8 cellular contexts compared by ENCODE assay signal in genomic region chr4:25030283-25031076, GRCh38. TPM values are rescaled to one million over a fixed set of nuclear protein-coding genes. Genes with fewer than 3 reads are reported as not detected.
DNase-seq lines count a peak whose midpoint lies in the region; ATAC-seq and TF ChIP-seq lines count a peak whose summit lies in the region.

LGI2 (minus strand) TSS chr4:25030946; CDS start chr4:25030693, 253 bp downstream.

- no peaks in the 10 kb centered on the region for H3K36me3 ChIP-seq in BE2C
- H3K36me3 ChIP-seq in right lobe of liver, result no peaks in the 10 kb centered on the region
- no peaks in the 10 kb centered on the region for H3K36me3 ChIP-seq in suprapubic skin

- H3K4me1 ChIP-seq in BE2C (no peaks in the 10 kb centered on the region), right lobe of liver (peaks cover 0 to 4% (median 0%) of the 10 kb centered on the region in 4 donors), suprapubic skin (peaks cover 19% of the 10 kb centered on the region)

- H3K4me3 ChIP-seq in BE2C (ENCODE audit: low read depth, low read length), result peak within 1 kb of the TSS; percentile 38; the same call in 1 of the 2 replicates
- H3K4me3 ChIP-seq in right lobe of liver, result peak within 1 kb of the TSS; percentile 11 to 44 (median 12)
- H3K4me3 ChIP-seq in suprapubic skin, result peak within 1 kb of the TSS; percentile 64

- DNase-seq in BE2C (peak; percentile 48), HuH-7 (ENCODE audit: low spot score) (peak; percentile 72), cerebellum (ENCODE audit: low spot score) (peak; percentile 44), right lobe of liver (peak in 2 of 3 donors; percentile 36 to 46), suprapubic skin (ENCODE audit: low spot score in 2 of 2) (no peak), middle frontal gyrus (ENCODE audit: extremely low spot score, low spot score) (no peak), NCI-H128 (lab: John Stamatoyannopoulos, UW; ENCODE audit: unreplicated experiment) (no peak)

- H3K27ac ChIP-seq in right lobe of liver (no peak within 1 kb of the TSS), suprapubic skin (no peak within 1 kb of the TSS)

- H3K27me3 ChIP-seq in BE2C (peaks cover 47% of the 10 kb centered on the region), right lobe of liver (no peaks in the 10 kb centered on the region), suprapubic skin (peaks cover 12% of the 10 kb centered on the region)

- TF ChIP-seq CTCF in BE2C (IDR thresholded peaks at IDR 0.05; ENCODE audit: low read depth, low read length) (no peak), right lobe of liver (IDR thresholded peaks at IDR 0.05) (no peak), suprapubic skin (IDR thresholded peaks at IDR 0.05) (no peak)

- no peak for TF ChIP-seq EP300 in suprapubic skin (IDR thresholded peaks at IDR 0.05)

- TF ChIP-seq POLR2A in right lobe of liver (IDR thresholded peaks at IDR 0.05), result no peak
- TF ChIP-seq POLR2A in suprapubic skin (IDR thresholded peaks at IDR 0.05), result no peak

- ATAC-seq in right lobe of liver (peak; percentile 56 to 60 (median 57)), HG03139 (IDR thresholded peaks at IDR 0.05; ENCODE audit: unreplicated experiment) (no peak)

- intact Hi-C loops in right lobe of liver (cut with DNase I), result no loop called here

- H3K9me3 ChIP-seq in BE2C (no peaks in the 10 kb centered on the region), right lobe of liver (no peaks in the 10 kb centered on the region), suprapubic skin (no peaks in the 10 kb centered on the region)

- 0% methylated on average over 6 of the region's 92 CpGs for WGBS in right lobe of liver (ENCODE audit: insufficient coverage, low coverage, low lambda C conversion rate, missing lambda C conversion rate)
- WGBS in suprapubic skin, result no CpG with 5 or more reads among the region's 92 CpGs

RNA-seq across cellular contexts. Expression of gene LGI2, which starts in this region (rescaled TPM):
- not detected for polyA plus RNA-seq in BE2C (2012; ENCODE audit: insufficient read depth, insufficient read length, low read depth)
- total RNA-seq in cerebellum (5.5 TPM), right lobe of liver (under 1 TPM in 4 of 6 experiments, not detected in 2; 0.05 to 0.38 (median 0.22) TPM), suprapubic skin (under 1 TPM; 0.26 to 0.72 (median 0.50) TPM)

Comparison
In these comparisons a context has a peak if more than half of its experiments do, and no peak if none do; other contexts are left out.
1. Peak in DNase-seq, ATAC-seq and H3K4me3 ChIP-seq in right lobe of liver; RNA of the gene not detected or under 1 TPM.
2. DNase-seq: peak in BE2C (single experiment), HuH-7 (single experiment) and cerebellum (single experiment); none in suprapubic skin (0 of 2), middle frontal gyrus (single experiment) and NCI-H128 (single experiment).
3. H3K4me3 ChIP-seq: peak in every context shown above with its lines; median percentile 64 in suprapubic skin; 38 in BE2C; 12 in right lobe of liver.